In the genomic region with DNA sequence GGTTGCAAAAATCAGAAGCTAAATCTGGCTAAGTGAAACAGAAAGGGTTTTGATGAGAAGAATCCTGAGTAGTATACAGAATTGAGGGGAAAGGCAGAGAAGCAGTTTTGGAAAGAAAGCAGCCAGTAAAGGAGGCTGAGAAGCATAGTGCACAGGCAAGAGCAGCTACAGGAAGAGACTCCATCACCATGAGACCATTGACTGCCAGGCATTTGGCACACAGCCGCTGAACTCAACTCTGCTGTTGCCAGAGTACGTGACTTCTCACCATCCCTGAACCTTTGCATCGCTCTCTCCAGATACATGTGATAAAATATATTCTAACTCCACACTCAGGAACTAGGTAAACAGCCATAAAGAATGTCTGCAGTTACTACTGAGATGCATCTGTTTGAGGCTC, we compare ENCODE assay signal across 34 cellular contexts.
"Had no signal": no experiment of that assay in that cellular context is flagged by ENCODE, and none has a peak within 500 bp of the region (broad histone marks: within the 10 kb centered on the region; RNA-seq: fewer than 3 reads in every experiment).

No MANE protein-coding gene starts in this region.

- H3K4me1 ChIP-seq: body of pancreas, breast epithelium had no signal

- ATAC-seq: activated CD4-positive, alpha-beta T cell treated with anti-CD3 and anti-CD28 coated beads for 36 hours; activated CD4-positive, CD25-positive, alpha-beta regulatory T cell treated with anti-CD3 and anti-CD28 coated beads, Interleukin-2, amount 50 U/mL, for 24 hours; activated naive CD4-positive, alpha-beta T cell treated with anti-CD3 and anti-CD28 coated beads, Interleukin-2, amount 50 U/mL, for 72 hours; activated T-cell treated with anti-CD3 and anti-CD28 coated beads, Interleukin-2, amount 50 U/mL, for 4 hours; body of pancreas; WTC11 had no signal

- H3K4me3 ChIP-seq: adrenal gland, body of pancreas, breast epithelium, PC-9, SJSA1 had no signal

- H3K9me3 ChIP-seq: adrenal gland, body of pancreas, breast epithelium, SJSA1, SK-N-SH had no signal

- H3K36me3 ChIP-seq: adrenal gland, breast epithelium, SJSA1 had no signal

- H3K27me3 ChIP-seq: adrenal gland, body of pancreas, breast epithelium, SJSA1 had no signal

- DNase-seq: activated CD4-positive, alpha-beta memory T cell treated with anti-CD3 and anti-CD28 coated beads for 36 hours; activated CD4-positive, alpha-beta T cell treated with anti-CD3 and anti-CD28 coated beads for 36 hours; activated CD4-positive, alpha-beta T cell treated with anti-CD3 and anti-CD28 coated beads, Interleukin-2, amount 50 U/mL, for 1 hour; activated CD8-positive, alpha-beta memory T cell treated with anti-CD3 and anti-CD28 coated beads, Interleukin-2, amount 50 U/mL, for 4 hours; activated gamma-delta T cell treated with Interleukin-2 at 50 U/mL for 16 hours; activated naive CD4-positive, alpha-beta T cell treated with anti-CD3 and anti-CD28 coated beads for 36 hours; activated T-cell treated with anti-CD3 and anti-CD28 coated beads for 4 hours; activated T-cell treated with anti-CD3 and anti-CD28 coated beads, Interleukin-2, amount 50 U/mL, for 4 hours; adrenal gland; body of pancreas; caudate nucleus; Kasumi-1; KG1; MM.1S; MV-4-11; NCI-H1092; NCI-H1436 treated with DMSO at 0.1 percent for 48 hours; NCI-H1694 treated with DMSO at 0.1 percent for 48 hours; NCI-H2029 treated with DMSO at 0.1 percent for 48 hours; NCI-H2107; NCI-H2171; NCI-H510A; NCI-H526; NCI-H748 treated with DMSO at 0.1 percent for 48 hours; NK-92 treated with Interleukin-12 subunit alpha and Interleukin-12 subunit beta, amount 100 ng/mL, for 24 hours; PC-9; SHP77; SK-N-SH had no signal

- H3K27ac ChIP-seq: adrenal gland, body of pancreas, breast epithelium, PC-9, RWPE1, SJSA1 had no signal
